ENCODE assay signal across 19 cellular contexts in the genomic region with DNA sequence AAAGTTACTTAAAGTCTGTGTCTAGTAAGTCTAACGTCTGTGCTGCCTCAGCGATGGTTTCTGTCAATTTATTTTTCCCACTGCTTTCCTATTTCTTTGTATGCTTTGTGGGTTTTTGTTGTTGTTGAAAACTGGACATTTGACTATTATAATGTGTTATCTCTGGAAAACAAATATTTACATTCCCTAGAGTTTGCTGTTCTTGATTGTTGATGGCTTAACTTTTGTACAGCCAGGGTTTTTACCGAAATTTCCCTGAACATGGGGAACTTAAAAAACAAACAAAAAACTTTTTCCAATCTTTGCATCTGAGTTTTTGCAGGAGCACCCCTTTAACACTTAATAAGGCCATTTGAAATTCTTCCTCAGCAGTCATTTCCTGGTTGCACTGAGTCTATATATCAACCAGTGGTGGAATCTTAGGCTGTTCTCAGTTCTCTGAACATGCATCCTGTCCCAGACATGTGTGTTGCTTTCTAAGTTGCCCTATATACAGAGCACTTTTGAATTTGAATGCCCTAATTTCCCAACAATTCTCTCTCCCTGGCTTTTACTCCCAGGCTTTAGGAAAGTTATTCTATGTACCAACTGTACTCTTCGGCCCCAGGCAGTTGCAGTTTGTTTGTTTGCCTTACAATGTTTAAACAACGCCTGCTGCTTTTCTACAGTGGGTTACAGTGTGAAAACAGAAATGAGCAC. TPM values are rescaled to one million over a fixed set of nuclear protein-coding genes. Genes with fewer than 3 reads are reported as not detected.
DNase-seq lines count a peak whose midpoint lies in the region; ATAC-seq and TF ChIP-seq lines count a peak whose summit lies in the region.
"Had no signal": no experiment of that assay in that cellular context is flagged by ENCODE, and none has a peak within 500 bp of the region (broad histone marks: within the 10 kb centered on the region; RNA-seq: fewer than 3 reads in every experiment).

No MANE protein-coding gene starts in this region.

- TF ChIP-seq EP300 in stomach (IDR thresholded peaks at IDR 0.05), result no peak

- DNase-seq in NCI-H345 (lab: John Stamatoyannopoulos, UW) (peak; percentile 37), NCI-H345 treated with DMSO at 0.1 percent for 48 hours (lab: John Stamatoyannopoulos, UW; ENCODE audit: unreplicated experiment) (no peak), NCI-H69 (lab: John Stamatoyannopoulos, UW) (peak; percentile 64), fibroblast of villous mesenchyme (ENCODE audit: low read depth) (peak; percentile 59), stomach (no peak)
- DNase-seq: activated CD4-positive, alpha-beta T cell treated with anti-CD3 and anti-CD28 coated beads, Interleukin-2, amount 10 ng/mL, durations not matched to agents 7 days and 5 days; activated CD8-positive, alpha-beta memory T cell treated with anti-CD3 and anti-CD28 coated beads, Interleukin-2, amount 50 U/mL, for 48 hours; activated gamma-delta T cell; DMS153; erythroblast; NCI-H187; NCI-H446; stimulated activated CD8-positive, alpha-beta memory T cell treated with anti-CD3 and anti-CD28 coated beads, Interleukin-4, amount 100 ng/mL, for 48 hours had no signal

- H3K4me3 ChIP-seq in fibroblast of villous mesenchyme (ENCODE audit: low read depth, low read length) (no peak overlapping the region), stomach (no peak overlapping the region)
- H3K4me3 ChIP-seq: BLaER1 treated with 17β-estradiol and CSF1 and Interleukin-3, amounts not matched to agents 10 nM and 100 nM; vagina had no signal

- H3K36me3 ChIP-seq in stomach, result no peaks in the 10 kb centered on the region
- H3K36me3 ChIP-seq: vagina had no signal

- WGBS in stomach, 5 donors, result 20 to 49% (median 31%) methylated on average over 5 of the region's 5 CpGs

- ATAC-seq in HG03521 (IDR thresholded peaks at IDR 0.05; ENCODE audit: unreplicated experiment) (no peak), GM19463 (IDR thresholded peaks at IDR 0.05; ENCODE audit: unreplicated experiment) (no peak), GM19023 (IDR thresholded peaks at IDR 0.05; ENCODE audit: unreplicated experiment) (no peak)
- ATAC-seq: Right ventricle myocardium inferior had no signal

- peaks cover 0 to 11% (median 0%) of the 10 kb centered on the region in 4 donors for H3K9me3 ChIP-seq in stomach
- H3K9me3 ChIP-seq: vagina had no signal

- H3K27ac ChIP-seq in stomach, result peak overlapping the region in 3 of 5 donors; percentile 0 to 36 (median 1)
- H3K27ac ChIP-seq: vagina had no signal

- TF ChIP-seq CTCF in fibroblast of villous mesenchyme (IDR thresholded peaks at IDR 0.05; ENCODE audit: insufficient read depth, low read depth, low read length), result no peak
- no peak for TF ChIP-seq CTCF in stomach (IDR thresholded peaks at IDR 0.05)

- peaks cover 0 to 19% (median 13%) of the 10 kb centered on the region in 4 donors for H3K4me1 ChIP-seq in stomach
- H3K4me1 ChIP-seq: vagina had no signal

- TF ChIP-seq POLR2A in stomach (IDR thresholded peaks at IDR 0.05), result no peak

- intact Hi-C loops in stomach (cut with DNase I; ENCODE audit: low total_unique reads), result no loop called here

- no peaks in the 10 kb centered on the region for H3K27me3 ChIP-seq in stomach
- H3K27me3 ChIP-seq: BLaER1 treated with 17β-estradiol and CSF1 and Interleukin-3, amounts not matched to agents 10 nM and 100 nM; vagina had no signal

RNA-seq across cellular contexts. Expression of gene PIAS1, which starts 11.8 kb away (rescaled TPM):
- total RNA-seq in fibroblast of villous mesenchyme (28.9 and 46.1 TPM in 2 replicates), stomach (10 to 100 TPM; 38.7 to 56.6 (median 48.1) TPM)
- polyA plus RNA-seq in stomach, result 10 to 100 TPM in 2 of 3 donors, 1 to 10 TPM in 1; 7.9 to 14.5 (median 12.4) TPM

Comparison
In these comparisons a context has a peak if more than half of its experiments do, and no peak if none do; other contexts are left out.
1. DNase-seq: peak in NCI-H345 (single experiment), NCI-H69 (single experiment) and fibroblast of villous mesenchyme (single experiment); none in NCI-H345 treated with DMSO at 0.1 percent for 48 hours (single experiment) and stomach (single experiment).